28 cellular contexts compared by ENCODE assay signal in the genomic region with DNA sequence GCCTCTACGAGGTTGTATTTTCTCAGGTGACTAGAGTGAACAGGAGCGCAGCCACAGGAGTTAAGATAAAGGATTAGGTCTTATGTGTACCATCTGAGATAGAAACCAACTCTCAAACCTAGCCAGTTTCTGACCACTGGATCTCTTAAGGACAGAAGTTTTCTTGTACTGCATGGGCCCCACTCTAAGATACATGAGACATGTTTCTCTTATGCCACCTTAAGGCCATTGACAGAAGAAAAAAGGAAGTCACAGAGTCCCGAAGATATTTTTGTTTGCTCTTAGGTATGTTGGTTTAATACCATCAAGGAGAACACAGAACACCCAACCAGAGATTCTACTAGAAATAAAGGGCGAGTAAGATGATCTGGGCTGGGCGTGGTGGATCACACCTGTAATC.
DNase-seq lines count a peak whose midpoint lies in the region; ATAC-seq and TF ChIP-seq lines count a peak whose summit lies in the region.
"Had no signal": no experiment of that assay in that cellular context is flagged by ENCODE, and none has a peak within 500 bp of the region (broad histone marks: within the 10 kb centered on the region; RNA-seq: fewer than 3 reads in every experiment).

No MANE protein-coding gene starts in this region.

- H3K4me3 ChIP-seq in OCI-LY7 (ENCODE audit: low read depth, low read length, poor library complexity, severe bottlenecking) (no peak overlapping the region), breast epithelium (no peak overlapping the region)
- H3K4me3 ChIP-seq: body of pancreas, lower lobe of right lung, neural progenitor cell, prostate gland, uterus had no signal

- ATAC-seq in HG03432 (IDR thresholded peaks at IDR 0.05; ENCODE audit: unreplicated experiment): peak; percentile 48
- ATAC-seq in naive B cell (ENCODE audit: low read depth in 2 of 2): peak; percentile 23 to 36
- ATAC-seq in HG02610 (IDR thresholded peaks at IDR 0.05; ENCODE audit: unreplicated experiment): no peak
- no peak for ATAC-seq in HG03521 (IDR thresholded peaks at IDR 0.05; ENCODE audit: unreplicated experiment)
- ATAC-seq: activated naive CD8-positive, alpha-beta T cell treated with anti-CD3 and anti-CD28 coated beads, Interleukin-2, amount 50 U/mL, for 24 hours; body of pancreas; esophagus mucosa; lower lobe of right lung had no signal

- H3K4me2 ChIP-seq in OCI-LY7 (ENCODE audit: low read length): no peak overlapping the region
- H3K4me2 ChIP-seq: neural progenitor cell had no signal

- H3K36me3 ChIP-seq in OCI-LY7 (ENCODE audit: insufficient read depth, low read length): no peaks in the 10 kb centered on the region
- H3K36me3 ChIP-seq in breast epithelium: no peaks in the 10 kb centered on the region
- H3K36me3 ChIP-seq: lower lobe of right lung, neural progenitor cell, prostate gland, uterus, WERI-Rb-1 had no signal

- H3K4me1 ChIP-seq in OCI-LY7 (ENCODE audit: insufficient read depth, low read length, poor library complexity, severe bottlenecking) (no peaks in the 10 kb centered on the region), breast epithelium (peaks cover 0 to 18% of the 10 kb centered on the region in 2 donors)
- H3K4me1 ChIP-seq: uterus had no signal

- no peaks in the 10 kb centered on the region for H3K9me3 ChIP-seq in OCI-LY7 (ENCODE audit: low read length)
- H3K9me3 ChIP-seq in breast epithelium: no peaks in the 10 kb centered on the region
- H3K9me3 ChIP-seq: body of pancreas, lower lobe of right lung, prostate gland, uterus had no signal

- H3K4me1 Mint-ChIP-seq in naive B cell: peaks cover 10 to 39% (median 21%) of the 10 kb centered on the region in 3 donors
- H3K4me1 Mint-ChIP-seq: activated naive CD8-positive, alpha-beta T cell treated with anti-CD3 and anti-CD28 coated beads, Interleukin-2, amount 50 U/mL, for 24 hours; CD14-positive monocyte had no signal

- no TSS peak for BruUV-seq in OCI-LY7 (replicated peaks; lab: Mats Ljungman, UMichigan)

- H3K27me3 ChIP-seq in breast epithelium: no peaks in the 10 kb centered on the region
- H3K27me3 ChIP-seq: body of pancreas, neural progenitor cell, uterus had no signal

- no peaks in the 10 kb centered on the region for H3K9me2 ChIP-seq in OCI-LY7 (ENCODE audit: insufficient read depth, low read length)

- peak overlapping the region; percentile 24 to 95 (median 78) for H3K27ac Mint-ChIP-seq in naive B cell
- H3K27ac Mint-ChIP-seq: activated naive CD8-positive, alpha-beta T cell treated with anti-CD3 and anti-CD28 coated beads, Interleukin-2, amount 50 U/mL, for 24 hours; CD14-positive monocyte; neural progenitor cell; T-helper 2 cell treated with Interferon-gamma antibody and Interleukin-4, amounts not matched to agents 5 μg/mL and 100 μg/mL, for 36 hours had no signal

- H3K27ac ChIP-seq in OCI-LY7 (ENCODE audit: low read depth, low read length, poor library complexity, severe bottlenecking) (no peak overlapping the region), breast epithelium (no peak overlapping the region)
- H3K27ac ChIP-seq: body of pancreas, HL-60, lower lobe of right lung, neural progenitor cell, prostate gland, uterus, WERI-Rb-1 had no signal

- CTCF ChIA-PET in OCI-LY7 (lab: Charles Lee; ENCODE audit: unreplicated experiment): no interaction called here

- H3K36me3 Mint-ChIP-seq in naive B cell: peaks cover 0 to 10% of the 10 kb centered on the region in 2 donors
- H3K36me3 Mint-ChIP-seq: CD14-positive monocyte had no signal

- H3K79me2 ChIP-seq in OCI-LY7 (ENCODE audit: insufficient read depth, low read depth, low read length): no peaks in the 10 kb centered on the region

- TF ChIP-seq CTCF in OCI-LY7 (conservative IDR thresholded peaks at IDR 0.05; ENCODE audit: low read length) (0 out of 2 replicates have a peak, but pooled peaks have one; percentile 16), breast epithelium (IDR thresholded peaks at IDR 0.05) (no peak)

- no peak overlapping the region for H2AFZ ChIP-seq in OCI-LY7 (ENCODE audit: low read length)
- H2AFZ ChIP-seq: neural progenitor cell had no signal

- peak; percentile 33 for DNase-seq in ELR (ENCODE audit: low read depth)
- peak; percentile 9 for DNase-seq in OCI-LY7 (ENCODE audit: low spot score)
- peak; percentile 17 for DNase-seq in naive B cell
- DNase-seq in breast epithelium (ENCODE audit: low spot score in 2 of 2): no peak
- DNase-seq in GF-D8 (lab: John Stamatoyannopoulos, UW): no peak
- DNase-seq: activated effector memory CD4-positive, alpha-beta T cell treated with Interleukin-2 at 50 U/mL for 16 hours; activated naive CD8-positive, alpha-beta T cell treated with anti-CD3 and anti-CD28 coated beads, Interleukin-2, amount 50 U/mL, for 24 hours; body of pancreas; DMS 273 treated with DMSO at 0.1 percent for 48 hours; effector memory CD4-positive, alpha-beta T cell; hypothalamus; lower lobe of right lung; NCI-H1694; NCI-H2171; NCI-H526; OCI-M1; Right ventricle myocardium superior; uterus; WERI-Rb-1 had no signal

- peaks cover 0 to 8% (median 0%) of the 10 kb centered on the region in 7 donors for H3K9me3 Mint-ChIP-seq in naive B cell
- H3K9me3 Mint-ChIP-seq: T-helper 2 cell treated with Interferon-gamma antibody and Interleukin-4, amounts not matched to agents 5 μg/mL and 100 μg/mL, for 36 hours had no signal

- no peak for TF ChIP-seq POLR2A in breast epithelium (IDR thresholded peaks at IDR 0.05)

- peaks cover 0 to 16% (median 11%) of the 10 kb centered on the region in 3 donors for H3K27me3 Mint-ChIP-seq in naive B cell
- H3K27me3 Mint-ChIP-seq: activated naive CD8-positive, alpha-beta T cell treated with anti-CD3 and anti-CD28 coated beads, Interleukin-2, amount 50 U/mL, for 24 hours had no signal

- peak overlapping the region in 5 of 8 donors; percentile 3 to 78 (median 21) for H3K4me3 Mint-ChIP-seq in naive B cell
- H3K4me3 Mint-ChIP-seq: activated naive CD8-positive, alpha-beta T cell treated with anti-CD3 and anti-CD28 coated beads, Interleukin-2, amount 50 U/mL, for 24 hours; CD14-positive monocyte; neural progenitor cell; T-helper 2 cell treated with Interferon-gamma antibody and Interleukin-4, amounts not matched to agents 5 μg/mL and 100 μg/mL, for 36 hours had no signal

- POLR2A ChIA-PET in OCI-LY7 (lab: Charles Lee): no interaction called here

- no peaks in the 10 kb centered on the region for H4K20me1 ChIP-seq in OCI-LY7 (ENCODE audit: insufficient read depth, low read length)

- intact Hi-C loops in OCI-LY7 (cut with micrococcal nuclease; ENCODE audit: unreplicated experiment): loop anchor here (5.0 kb wide), 1 partner anchor 208 kb away; no protein-coding TSS in a partner anchor
- intact Hi-C loops in breast epithelium (cut with DNase I; ENCODE audit: low total_unique reads): no loop called here

Comparison
In these comparisons a context has a peak if more than half of its experiments do, and no peak if none do; other contexts are left out.
1. DNase-seq: peak in ELR (single experiment), OCI-LY7 (single experiment) and naive B cell (single experiment); none in breast epithelium (0 of 2) and GF-D8 (single experiment).
2. ATAC-seq: peak in HG03432 (single experiment) and naive B cell (2 of 2); none in HG02610 (single experiment) and HG03521 (single experiment).